Comparison of ENCODE assay signal across 33 cellular contexts in the genomic region with DNA sequence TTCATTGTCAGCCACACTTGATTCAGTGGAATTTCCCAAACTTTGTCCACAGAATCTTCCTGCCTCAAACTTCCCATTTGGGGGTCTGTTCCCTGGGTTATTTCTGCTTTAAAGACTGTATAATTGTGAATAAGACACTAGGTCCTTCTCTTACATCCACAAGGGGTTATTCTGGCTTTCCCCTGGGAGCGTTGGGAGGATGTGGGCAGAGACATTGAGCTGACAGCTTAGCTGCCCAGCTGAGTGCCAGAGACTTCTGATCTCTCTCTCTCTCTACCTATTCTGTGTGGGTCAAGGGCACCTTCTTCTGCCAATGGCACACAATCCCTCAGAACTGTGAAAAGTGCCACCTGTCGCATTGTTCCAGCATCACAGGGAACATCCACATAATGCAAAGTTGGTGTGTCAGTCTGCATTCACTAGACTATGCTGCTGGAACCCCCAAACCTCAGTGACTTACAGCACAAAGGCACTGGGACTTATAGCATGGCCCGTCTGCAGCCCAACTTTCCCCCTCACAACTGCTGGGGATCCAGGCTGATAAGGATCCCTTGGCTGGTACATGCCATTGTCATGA.
"Had no signal": no experiment of that assay in that cellular context is flagged by ENCODE, and none has a peak within 500 bp of the region (broad histone marks: within the 10 kb centered on the region; RNA-seq: fewer than 3 reads in every experiment).

No MANE protein-coding gene starts in this region.

- DNase-seq: activated CD4-positive, alpha-beta memory T cell treated with anti-CD3 and anti-CD28 coated beads for 36 hours; activated CD4-positive, alpha-beta T cell treated with anti-CD3 and anti-CD28 coated beads for 4 hours; activated CD4-positive, alpha-beta T cell treated with anti-CD3 and anti-CD28 coated beads, Interleukin-2, amount 50 U/mL, for 1 hour; activated CD4-positive, CD25-positive, alpha-beta regulatory T cell treated with anti-CD3 and anti-CD28 coated beads, Interleukin-2, amount 50 U/mL, for 72 hours; activated CD8-positive, alpha-beta memory T cell treated with anti-CD3 and anti-CD28 coated beads, Interleukin-2, amount 50 U/mL, for 4 hours; activated gamma-delta T cell treated with Interleukin-2 at 50 U/mL for 16 hours; activated naive CD4-positive, alpha-beta T cell treated with anti-CD3 and anti-CD28 coated beads for 36 hours; activated T-cell treated with anti-CD3 and anti-CD28 coated beads for 4 hours; activated T-cell treated with anti-CD3 and anti-CD28 coated beads, Interleukin-2, amount 50 U/mL, for 4 hours; adrenal gland; body of pancreas; MG63; MV-4-11; NCI-H1092 treated with DMSO at 0.1 percent for 48 hours; NCI-H1417; NCI-H146; NCI-H187; NCI-H2029 treated with DMSO at 0.1 percent for 48 hours; NCI-H2107; NCI-H2171; NCI-H510A; NCI-H526; NCI-H748 treated with DMSO at 0.1 percent for 48 hours; NK-92 treated with Interleukin-12 subunit alpha and Interleukin-12 subunit beta, amount 100 ng/mL, for 24 hours; PC-3; Peyer's patch; RPMI8226; SHP77 treated with DMSO at 0.1 percent for 48 hours; SK-N-SH had no signal

- H3K27ac ChIP-seq: adrenal gland, body of pancreas, breast epithelium, Peyer's patch, SJSA1 had no signal

- H3K4me3 ChIP-seq: adrenal gland, body of pancreas, breast epithelium, MG63, Peyer's patch, SJSA1 had no signal

- H3K36me3 ChIP-seq: adrenal gland, breast epithelium, MG63, Peyer's patch, SJSA1 had no signal

- H3K27me3 ChIP-seq: adrenal gland, body of pancreas, breast epithelium, MG63, Peyer's patch, SJSA1 had no signal

- H3K4me2 ChIP-seq: SK-N-SH had no signal

- H3K4me1 ChIP-seq: adrenal gland, body of pancreas, breast epithelium, Peyer's patch had no signal

- H3K9ac ChIP-seq: SK-N-SH had no signal

- H3K9me3 ChIP-seq: adrenal gland, body of pancreas, breast epithelium, MG63, Peyer's patch, SJSA1, SK-N-SH had no signal

- ATAC-seq: activated naive CD4-positive, alpha-beta T cell treated with anti-CD3 and anti-CD28 coated beads, Interleukin-2, amount 50 U/mL, for 72 hours; activated T-cell treated with anti-CD3 and anti-CD28 coated beads, Interleukin-2, amount 50 U/mL, for 4 hours; body of pancreas; PC-3; WTC11 had no signal
